ENCODE assay signal across 13 cellular contexts in genomic region chr10:64261092-64261491, GRCh38.
DNase-seq lines count a peak whose midpoint lies in the region; ATAC-seq and FAIRE-seq lines count a peak whose summit lies in the region.
"Had no signal": no experiment of that assay in that cellular context is flagged by ENCODE, and none has a peak within 500 bp of the region (broad histone marks: within the 10 kb centered on the region; RNA-seq: fewer than 3 reads in every experiment).

No MANE protein-coding gene starts in this region.

- no peaks in the 10 kb centered on the region for H3K36me3 ChIP-seq in small intestine (ENCODE audit: control insufficient read depth in 2 of 2, insufficient read depth in 2 of 2, low read length in 2 of 2)
- H3K36me3 ChIP-seq: BLaER1 treated with 17β-estradiol and CSF1 and Interleukin-3, amounts not matched to agents 10 nM and 100 nM; sigmoid colon; stomach had no signal

- ATAC-seq in GM18870 (IDR thresholded peaks at IDR 0.05; ENCODE audit: unreplicated experiment) (peak; percentile 83), GM21619 (IDR thresholded peaks at IDR 0.05; ENCODE audit: unreplicated experiment) (peak; percentile 61), HG03060 (IDR thresholded peaks at IDR 0.05; ENCODE audit: low read depth, unreplicated experiment) (peak; percentile 53), HG03135 (IDR thresholded peaks at IDR 0.05; ENCODE audit: unreplicated experiment) (no peak)

- peak; percentile 14 for DNase-seq in small intestine
- DNase-seq in 8988T, result no peak
- no peak for DNase-seq in activated effector memory CD4-positive, alpha-beta T cell treated with anti-CD3 and anti-CD28 coated beads, Interleukin-2, amount 50 U/mL, for 16 hours
- DNase-seq: DND-41, NCI-H226, sigmoid colon, stomach had no signal

- H3K9me3 ChIP-seq in small intestine (ENCODE audit: control insufficient read depth, low read depth), result no peaks in the 10 kb centered on the region
- H3K9me3 ChIP-seq: BLaER1 treated with 17β-estradiol and CSF1 and Interleukin-3, amounts not matched to agents 10 nM and 100 nM; sigmoid colon; stomach had no signal

- no peak overlapping the region for H3K4me3 ChIP-seq in small intestine (ENCODE audit: low read depth in 1 of 2, low read length in 2 of 2)
- H3K4me3 ChIP-seq: BLaER1 treated with 17β-estradiol and CSF1 and Interleukin-3, amounts not matched to agents 10 nM and 100 nM; sigmoid colon; stomach had no signal

- H3K4me1 ChIP-seq in small intestine (ENCODE audit: control insufficient read depth in 2 of 2, insufficient read depth in 1 of 2, low read depth in 1 of 2, low read length in 1 of 2), result no peaks in the 10 kb centered on the region
- H3K4me1 ChIP-seq: BLaER1 treated with 17β-estradiol and CSF1 and Interleukin-3, amounts not matched to agents 10 nM and 100 nM; sigmoid colon; stomach had no signal

- H3K27ac ChIP-seq in small intestine (ENCODE audit: low read depth in 1 of 2, low read length in 1 of 2), result no peak overlapping the region
- H3K27ac ChIP-seq: BLaER1 treated with 17β-estradiol and CSF1 and Interleukin-3, amounts not matched to agents 10 nM and 100 nM; sigmoid colon; stomach had no signal

- no peaks in the 10 kb centered on the region for H3K27me3 ChIP-seq in small intestine (ENCODE audit: control insufficient read depth in 2 of 2, insufficient read depth in 2 of 2, low read length in 2 of 2)
- H3K27me3 ChIP-seq: BLaER1 treated with 17β-estradiol and CSF1 and Interleukin-3, amounts not matched to agents 10 nM and 100 nM; sigmoid colon; stomach had no signal

- FAIRE-seq in small intestine (lab: Jason Lieb, UNC), result no peak
- FAIRE-seq: TTC549 had no signal
